8 cellular contexts compared by ENCODE assay signal in genomic region chr12:108855284-108856169, GRCh38. TPM values are rescaled to one million over a fixed set of nuclear protein-coding genes. Genes with fewer than 3 reads are reported as not detected.
A peak's percentile ranks its signal among the peaks of the same experiment; 100 is the strongest.
DNase-seq lines count a peak whose midpoint lies in the region; ATAC-seq and TF ChIP-seq lines count a peak whose summit lies in the region.

No MANE protein-coding gene starts in this region.

- H3K56ac ChIP-seq in mesendoderm (ENCODE audit: low read length): peak overlapping the region; percentile 98

- H3K79me2 ChIP-seq in ACC112 (ENCODE audit: control insufficient read depth, insufficient read depth, low read length, unreplicated experiment): peaks cover 57% of the 10 kb centered on the region
- peaks cover 15% of the 10 kb centered on the region for H3K79me2 ChIP-seq in mesendoderm (ENCODE audit: control insufficient read depth, insufficient read depth, low read length)

- H3K9me3 Mint-ChIP-seq in IgD-negative memory B cell: no peaks in the 10 kb centered on the region

- intact Hi-C loops in left colon (cut with DNase I, micrococcal nuclease): loop anchor here in 1 of 2 donors (10.0 kb wide), 2 partner anchors 51 to 291 kb away; partner anchors contain the start of genes ISCU and SART3

- peaks cover 41 to 58% (median 42%) of the 10 kb centered on the region in 3 donors for H3K4me1 Mint-ChIP-seq in IgD-negative memory B cell

- H2BK120ac ChIP-seq in mesendoderm (ENCODE audit: low read depth, low read length): no peak overlapping the region

- peaks cover 18% of the 10 kb centered on the region for H3K79me1 ChIP-seq in mesendoderm (ENCODE audit: low read length)

- H2BK15ac ChIP-seq in mesendoderm (replicated peaks; ENCODE audit: low read depth): no peak overlapping the region

- H3K4me2 ChIP-seq in mesendoderm (ENCODE audit: low read length): peak overlapping the region; percentile 50

- H3K4me1 ChIP-seq in ACC112 (ENCODE audit: control insufficient read depth, insufficient read depth, low read length, unreplicated experiment) (peaks cover 68% of the 10 kb centered on the region), mesendoderm (ENCODE audit: control insufficient read depth, low read depth, low read length) (peaks cover 5% of the 10 kb centered on the region)

- DNase-seq in astrocyte of the spinal cord (ENCODE audit: low read depth, low spot score) (peak; percentile 40), mesendoderm (peak; percentile 59), left colon (no peak), NCI-H524 treated with DMSO at 0.1 percent for 48 hours (lab: John Stamatoyannopoulos, UW) (no peak), medulla oblongata (ENCODE audit: extremely low spot score) (no peak)

- H3K27me3 Mint-ChIP-seq in IgD-negative memory B cell: peaks cover 4% of the 10 kb centered on the region

- H3K4me3 ChIP-seq in ACC112 (ENCODE audit: low read depth, low read length): peak overlapping the region; percentile 94
- peak overlapping the region; percentile 79 for H3K4me3 ChIP-seq in astrocyte of the spinal cord (ENCODE audit: low read depth, low read length)
- H3K4me3 ChIP-seq in mesendoderm (ENCODE audit: low read length): no peak overlapping the region

- H3K36me3 ChIP-seq in ACC112 (ENCODE audit: insufficient read depth, low read length) (peaks cover 24% of the 10 kb centered on the region), mesendoderm (ENCODE audit: control insufficient read depth, insufficient read depth, low read length) (no peaks in the 10 kb centered on the region)

- in situ Hi-C loops in astrocyte of the spinal cord (cut with HindIII; ENCODE audit: low sequenced_read_pairs): no loop called here

- H2AFZ ChIP-seq in ACC112 (ENCODE audit: low read length, unreplicated experiment): no peak overlapping the region

- H3K23ac ChIP-seq in mesendoderm (ENCODE audit: low read length): peak overlapping the region; percentile 11

- H3K27ac Mint-ChIP-seq in IgD-negative memory B cell: peak overlapping the region; percentile 1 to 94 (median 80)

- H3K4me3 Mint-ChIP-seq in IgD-negative memory B cell: peak overlapping the region; percentile 88 to 99 (median 96)

- H2AK5ac ChIP-seq in mesendoderm (ENCODE audit: low read length): no peak overlapping the region

- H3K18ac ChIP-seq in mesendoderm (ENCODE audit: low read length): peak overlapping the region; percentile 0

- H3K27ac ChIP-seq in ACC112 (ENCODE audit: low read depth, low read length) (peak overlapping the region; percentile 99), mesendoderm (ENCODE audit: low read depth, low read length) (peak overlapping the region; percentile 34)

- no peak overlapping the region for H2BK5ac ChIP-seq in mesendoderm (ENCODE audit: low read length)

- no peak overlapping the region for H4K8ac ChIP-seq in mesendoderm (ENCODE audit: low read depth, low read length)

- no peak for TF ChIP-seq CTCF in astrocyte of the spinal cord (IDR thresholded peaks at IDR 0.05; ENCODE audit: low read depth, low read length)

- ATAC-seq in left colon (no peak), GM21447 (IDR thresholded peaks at IDR 0.05; ENCODE audit: unreplicated experiment) (no peak)

- H3K27me3 ChIP-seq in ACC112 (ENCODE audit: insufficient read depth, low read length) (no peaks in the 10 kb centered on the region), mesendoderm (ENCODE audit: insufficient read depth, low read length, poor library complexity) (no peaks in the 10 kb centered on the region)

- peaks cover 3% of the 10 kb centered on the region for H3K36me3 Mint-ChIP-seq in IgD-negative memory B cell

- H3K9ac ChIP-seq in mesendoderm (ENCODE audit: low read length): peak overlapping the region; percentile 96

- no peak overlapping the region for H3K4ac ChIP-seq in mesendoderm (ENCODE audit: low read depth, low read length)

- no CpG with 5 or more reads among the region's 12 CpGs for WGBS in mesendoderm (ENCODE audit: extremely low coverage, insufficient coverage, low lambda C conversion rate)

- H4K5ac ChIP-seq in mesendoderm (ENCODE audit: low read length): no peak overlapping the region

RNA-seq across cellular contexts. Expression of gene SSH1, which starts 1.9 kb away (rescaled TPM):
- 10.3 TPM for polyA plus RNA-seq in IgD-negative memory B cell
- 7.0 TPM for polyA plus RNA-seq in mesendoderm (2013, experiment 1 of 2)
- 7.5 TPM for polyA plus RNA-seq in mesendoderm (2013, experiment 2 of 2)
- total RNA-seq in left colon: 10 to 100 TPM; 24.6 to 28.2 TPM

RNA-seq across cellular contexts. Expression of gene DAO, which starts 24.4 kb away (rescaled TPM):
- not detected for polyA plus RNA-seq in IgD-negative memory B cell
- not detected for polyA plus RNA-seq in mesendoderm (2013, experiment 1 of 2)
- not detected for polyA plus RNA-seq in mesendoderm (2013, experiment 2 of 2)
- total RNA-seq in left colon: 1 to 10 TPM; 3.8 to 4.9 TPM

Comparison
In these comparisons a context has a peak if more than half of its experiments do, and no peak if none do; other contexts are left out.
1. DNase-seq: peak in astrocyte of the spinal cord (single experiment) and mesendoderm (single experiment); none in left colon (0 of 2), NCI-H524 treated with DMSO at 0.1 percent for 48 hours (single experiment) and medulla oblongata (single experiment).